In genomic region chr7:21749318-21749717, GRCh38 we compare ENCODE assay signal across 17 cellular contexts.
DNase-seq lines count a peak whose midpoint lies in the region; ATAC-seq and TF ChIP-seq lines count a peak whose summit lies in the region.
"Had no signal": no experiment of that assay in that cellular context is flagged by ENCODE, and none has a peak within 500 bp of the region (broad histone marks: within the 10 kb centered on the region; RNA-seq: fewer than 3 reads in every experiment).

No MANE protein-coding gene starts in this region.

- peaks cover 2% of the 10 kb centered on the region for H3K27me3 Mint-ChIP-seq in endodermal cell (ENCODE audit: insufficient read depth)

- H2AFZ ChIP-seq in parathyroid adenoma: no peak overlapping the region
- H2AFZ ChIP-seq: GM23248 had no signal

- H3K4me1 ChIP-seq in HEK293 (ENCODE audit: control insufficient read depth, insufficient read depth, low read length) (peaks cover 11% of the 10 kb centered on the region), endodermal cell (ENCODE audit: control insufficient read depth, insufficient read depth, low read length) (no peaks in the 10 kb centered on the region), parathyroid adenoma (peaks cover 48% of the 10 kb centered on the region)
- H3K4me1 ChIP-seq: BLaER1, HAP-1 had no signal

- 88 to 89% methylated on average over 6 to 9 of the region's 9 CpGs for WGBS in endodermal cell (ENCODE audit: insufficient coverage in 1 of 2, insufficient read length in 1 of 2), 2 experiments

- H3K4me3 Mint-ChIP-seq in endodermal cell: no peak overlapping the region
- H3K4me3 Mint-ChIP-seq: CD8-positive, alpha-beta memory T cell; HFFc6 had no signal

- POLR2A ChIA-PET in HEK293 (lab: Yijun Ruan, JAX): no interaction called here

- TF ChIP-seq CTCF in HEK293 (tag by site-specific recombination; IDR thresholded peaks at IDR 0.05) (no peak), endodermal cell (conservative IDR thresholded peaks at IDR 0.05) (no peak), parathyroid adenoma (IDR thresholded peaks at IDR 0.05) (no peak), coronary artery (IDR thresholded peaks at IDR 0.05) (no peak)

- CTCF ChIA-PET in HEK293 (lab: Yijun Ruan, JAX): interaction anchor here (0.6 kb wide), 1 partner anchor 133 kb away, joined by 3 read pairs; no protein-coding TSS in a partner anchor

- no peaks in the 10 kb centered on the region for H3K36me3 Mint-ChIP-seq in endodermal cell (ENCODE audit: low read depth)
- H3K36me3 Mint-ChIP-seq: CD8-positive, alpha-beta memory T cell had no signal

- no peaks in the 10 kb centered on the region for H3K9me3 Mint-ChIP-seq in endodermal cell
- H3K9me3 Mint-ChIP-seq: CD8-positive, alpha-beta memory T cell; HFFc6 had no signal

- peak; percentile 59 for DNase-seq in endodermal cell
- peak; percentile 61 for DNase-seq in left kidney (ENCODE audit: low read depth, low spot score)
- no peak for DNase-seq in coronary artery (ENCODE audit: low spot score)
- DNase-seq in activated naive CD4-positive, alpha-beta T cell treated with Interleukin-2 at 50 U/mL for 16 hours: no peak
- DNase-seq: AML-193; Caco-2; CD8-positive, alpha-beta memory T cell; DND-41; GDM1; GM23248; HFFc6; KBM-7 had no signal

- ATAC-seq in GM18519 (IDR thresholded peaks at IDR 0.05; ENCODE audit: low FRiP score, unreplicated experiment): no peak

- H3K9ac ChIP-seq in endodermal cell (ENCODE audit: extremely low read depth, low read length, poor library complexity, severe bottlenecking) (no peak overlapping the region), parathyroid adenoma (no peak overlapping the region)
- H3K9ac ChIP-seq: BLaER1, GM23248 had no signal

- H3K27ac Mint-ChIP-seq in endodermal cell: no peak overlapping the region
- H3K27ac Mint-ChIP-seq: CD8-positive, alpha-beta memory T cell; HFFc6 had no signal

- H3K79me2 ChIP-seq in parathyroid adenoma: peaks cover 16% of the 10 kb centered on the region

- no peaks in the 10 kb centered on the region for H3K27me3 ChIP-seq in endodermal cell (ENCODE audit: control insufficient read depth, insufficient read depth, low read length, poor library complexity, severe bottlenecking)
- H3K27me3 ChIP-seq in parathyroid adenoma (ENCODE audit: control insufficient read depth, insufficient read depth, low read length): no peaks in the 10 kb centered on the region
- H3K27me3 ChIP-seq: BLaER1 had no signal

- H3K4me1 Mint-ChIP-seq in endodermal cell: no peaks in the 10 kb centered on the region
- H3K4me1 Mint-ChIP-seq: CD8-positive, alpha-beta memory T cell had no signal

- no peaks in the 10 kb centered on the region for H3K9me3 ChIP-seq in HEK293 (ENCODE audit: control insufficient read depth, insufficient read depth, low read depth, low read length)
- H3K9me3 ChIP-seq in endodermal cell (ENCODE audit: control insufficient read depth, low read length): no peaks in the 10 kb centered on the region
- H3K9me3 ChIP-seq in parathyroid adenoma (ENCODE audit: control insufficient read depth, low read length): no peaks in the 10 kb centered on the region
- H3K9me3 ChIP-seq: BLaER1, Caco-2, HAP-1 had no signal

- H3K4me3 ChIP-seq in HEK293 (ENCODE audit: low read depth, low read length): no peak overlapping the region
- no peak overlapping the region for H3K4me3 ChIP-seq in endodermal cell (ENCODE audit: low read length)
- peak overlapping the region; percentile 28 for H3K4me3 ChIP-seq in parathyroid adenoma (ENCODE audit: low read depth, low read length)
- H3K4me3 ChIP-seq in coronary artery: no peak overlapping the region
- H3K4me3 ChIP-seq: BLaER1, GM23248, HAP-1 had no signal

- H3K36me3 ChIP-seq in HEK293 (ENCODE audit: control insufficient read depth in 2 of 2, insufficient read depth in 1 of 2, low read length in 2 of 2): no peaks in the 10 kb centered on the region
- no peaks in the 10 kb centered on the region for H3K36me3 ChIP-seq in endodermal cell (ENCODE audit: control insufficient read depth, insufficient read depth, low read length)
- peaks cover 15% of the 10 kb centered on the region for H3K36me3 ChIP-seq in parathyroid adenoma (ENCODE audit: control insufficient read depth, insufficient read depth, low read length)
- H3K36me3 ChIP-seq: BLaER1, HAP-1 had no signal

- H3K27ac ChIP-seq in HEK293 (ENCODE audit: extremely low read depth, low read depth, low read length) (no peak overlapping the region), endodermal cell (ENCODE audit: low read depth, low read length) (no peak overlapping the region), parathyroid adenoma (peak overlapping the region; percentile 41), coronary artery (no peak overlapping the region)
- H3K27ac ChIP-seq: BLaER1, GM23248 had no signal

- peak overlapping the region; percentile 34 for H3K4me2 ChIP-seq in parathyroid adenoma (ENCODE audit: low read length)
- H3K4me2 ChIP-seq: BLaER1 had no signal

TF ChIP-seq in HEK293, 187 proteins besides CTCF, POLR2A, EP300 and RAD21:
- no peak for TF ChIP-seq ZNF629 (tag by site-specific recombination; IDR thresholded peaks at IDR 0.05)
- no peak for TF ChIP-seq ZNF148 (tag by site-specific recombination; IDR thresholded peaks at IDR 0.05; ENCODE audit: borderline replicate concordance)
- TF ChIP-seq FEZF1 (tag by site-specific recombination; IDR thresholded peaks at IDR 0.05): peak; percentile 51; the same call in 1 of the 2 replicates
TF ChIP-seq in HEK293: peak in this region for 1.

Comparison
In these comparisons a context has a peak if more than half of its experiments do, and no peak if none do; other contexts are left out.
1. DNase-seq: peak in endodermal cell (single experiment) and left kidney (single experiment); none in coronary artery (single experiment) and activated naive CD4-positive, alpha-beta T cell treated with Interleukin-2 at 50 U/mL for 16 hours (single experiment).